In genomic region chr7:1647961-1648631, GRCh38 we compare ENCODE assay signal across 15 cellular contexts. TPM values are rescaled to one million over a fixed set of nuclear protein-coding genes. Genes with fewer than 3 reads are reported as not detected.
A peak's percentile ranks its signal among the peaks of the same experiment; 100 is the strongest.
DNase-seq lines count a peak whose midpoint lies in the region; ATAC-seq, FAIRE-seq and TF ChIP-seq lines count a peak whose summit lies in the region.
"Had no signal": no experiment of that assay in that cellular context is flagged by ENCODE, and none has a peak within 500 bp of the region (broad histone marks: within the 10 kb centered on the region; RNA-seq: fewer than 3 reads in every experiment).

No MANE protein-coding gene starts in this region.

- no peak for TF ChIP-seq POLR2A in right lobe of liver (IDR thresholded peaks at IDR 0.05)

- no peaks in the 10 kb centered on the region for H3K9me3 Mint-ChIP-seq in endodermal cell
- H3K9me3 Mint-ChIP-seq: neural progenitor cell; stimulated activated naive B cell treated with anti-CD40 and anti-IgM and Interleukin-4, amounts not matched to agents 10 μg/mL and 1 μg/mL and 100 μg/mL, for 72 hours had no signal

- H3K4me3 ChIP-seq in endodermal cell (ENCODE audit: low read length), result no peak overlapping the region
- no peak overlapping the region for H3K4me3 ChIP-seq in right lobe of liver
- H3K4me3 ChIP-seq in aorta (ENCODE audit: low read length in 2 of 2), result no peak overlapping the region
- H3K4me3 ChIP-seq: neural progenitor cell had no signal

- no peaks in the 10 kb centered on the region for H3K4me1 Mint-ChIP-seq in endodermal cell
- H3K4me1 Mint-ChIP-seq: activated CD8-positive, alpha-beta memory T cell treated with anti-CD3 and anti-CD28 coated beads, Interleukin-2, amount 10 ng/mL, durations not matched to agents 7 days and 5 days had no signal

- H3K36me3 ChIP-seq in endodermal cell (ENCODE audit: control insufficient read depth, insufficient read depth, low read length) (no peaks in the 10 kb centered on the region), right lobe of liver (no peaks in the 10 kb centered on the region), aorta (ENCODE audit: control insufficient read depth in 1 of 2, insufficient read depth in 2 of 2, low read length in 1 of 2) (no peaks in the 10 kb centered on the region)
- H3K36me3 ChIP-seq: neural progenitor cell had no signal

- H3K27ac ChIP-seq in endodermal cell (ENCODE audit: low read depth, low read length), result peak overlapping the region; percentile 73
- H3K27ac ChIP-seq in right lobe of liver, result no peak overlapping the region
- no peak overlapping the region for H3K27ac ChIP-seq in aorta (ENCODE audit: low read depth in 1 of 2, low read length in 2 of 2)
- H3K27ac ChIP-seq: neural progenitor cell had no signal

- no peak for FAIRE-seq in RCC 7860 (lab: Jason Lieb, UNC)

- intact Hi-C loops in right lobe of liver (cut with DNase I), result no loop called here
- intact Hi-C loops in aorta (cut with DNase I), result no loop called here

- H3K27ac Mint-ChIP-seq in endodermal cell, result no peak overlapping the region
- H3K27ac Mint-ChIP-seq: activated CD8-positive, alpha-beta memory T cell treated with anti-CD3 and anti-CD28 coated beads, Interleukin-2, amount 10 ng/mL, durations not matched to agents 7 days and 5 days; neural progenitor cell; stimulated activated naive B cell treated with anti-CD40 and anti-IgM and Interleukin-4, amounts not matched to agents 10 μg/mL and 1 μg/mL and 100 μg/mL, for 72 hours had no signal

- WGBS in endodermal cell (ENCODE audit: insufficient coverage in 1 of 2, insufficient read length in 1 of 2), 2 experiments, result 84 to 90% methylated on average over 22 to 31 of the region's 31 CpGs
- WGBS in right lobe of liver (ENCODE audit: insufficient coverage, low coverage, low lambda C conversion rate, missing lambda C conversion rate), result 57% methylated on average over 9 of the region's 31 CpGs
- 3 to 5% methylated on average over 31 of the region's 31 CpGs for WGBS in aorta, 2 donors

- no peaks in the 10 kb centered on the region for H3K36me3 Mint-ChIP-seq in endodermal cell (ENCODE audit: low read depth)
- H3K36me3 Mint-ChIP-seq: activated CD8-positive, alpha-beta memory T cell treated with anti-CD3 and anti-CD28 coated beads, Interleukin-2, amount 10 ng/mL, durations not matched to agents 7 days and 5 days; neural progenitor cell; stimulated activated naive B cell treated with anti-CD40 and anti-IgM and Interleukin-4, amounts not matched to agents 10 μg/mL and 1 μg/mL and 100 μg/mL, for 72 hours had no signal

- H3K4me1 ChIP-seq in endodermal cell (ENCODE audit: control insufficient read depth, insufficient read depth, low read length) (no peaks in the 10 kb centered on the region), right lobe of liver (no peaks in the 10 kb centered on the region), aorta (ENCODE audit: control insufficient read depth in 1 of 2, insufficient read depth in 2 of 2, low read length in 2 of 2) (no peaks in the 10 kb centered on the region)
- H3K4me1 ChIP-seq: neural progenitor cell had no signal

- no peaks in the 10 kb centered on the region for H3K27me3 Mint-ChIP-seq in endodermal cell (ENCODE audit: insufficient read depth)

- no peak overlapping the region for H3K9ac ChIP-seq in endodermal cell (ENCODE audit: extremely low read depth, low read length, poor library complexity, severe bottlenecking)
- H3K9ac ChIP-seq: neural progenitor cell had no signal

- H3K27me3 ChIP-seq in endodermal cell (ENCODE audit: control insufficient read depth, insufficient read depth, low read length, poor library complexity, severe bottlenecking), result no peaks in the 10 kb centered on the region
- no peaks in the 10 kb centered on the region for H3K27me3 ChIP-seq in right lobe of liver
- H3K27me3 ChIP-seq in aorta (ENCODE audit: control insufficient read depth in 1 of 2, insufficient read depth in 2 of 2, low read length in 1 of 2), result no peaks in the 10 kb centered on the region
- H3K27me3 ChIP-seq: neural progenitor cell had no signal

- no peak overlapping the region for H3K4me3 Mint-ChIP-seq in endodermal cell
- H3K4me3 Mint-ChIP-seq: activated CD8-positive, alpha-beta memory T cell treated with anti-CD3 and anti-CD28 coated beads, Interleukin-2, amount 10 ng/mL, durations not matched to agents 7 days and 5 days; stimulated activated naive B cell treated with anti-CD40 and anti-IgM and Interleukin-4, amounts not matched to agents 10 μg/mL and 1 μg/mL and 100 μg/mL, for 72 hours had no signal

- ATAC-seq in right lobe of liver, result peak; percentile 8 to 38 (median 28)
- ATAC-seq in aorta (ENCODE audit: low FRiP score), result peak; percentile 75
- ATAC-seq in GM18870 (IDR thresholded peaks at IDR 0.05; ENCODE audit: unreplicated experiment), result no peak
- ATAC-seq: activated CD8-positive, alpha-beta memory T cell treated with anti-CD3 and anti-CD28 coated beads, Interleukin-2, amount 10 ng/mL, durations not matched to agents 7 days and 5 days had no signal

- DNase-seq in NCI-H2171 treated with DMSO at 0.1 percent for 48 hours (lab: John Stamatoyannopoulos, UW) (peak; percentile 26), NCI-H2171 (lab: John Stamatoyannopoulos, UW) (no peak), endodermal cell (peak; percentile 72), right lobe of liver (peak in 2 of 3 donors; percentile 40 to 52), aorta (peak in 1 of 2 donors; percentile 76), RCC 7860 (ENCODE audit: low spot score) (no peak)
- DNase-seq in activated CD4-positive, alpha-beta T cell treated with anti-CD3 and anti-CD28 coated beads, Interleukin-2, amount 50 U/mL, for 1 hour, result no peak
- DNase-seq: activated CD8-positive, alpha-beta memory T cell treated with anti-CD3 and anti-CD28 coated beads, Interleukin-2, amount 10 ng/mL, durations not matched to agents 7 days and 5 days; NCI-H1048; NK-92 treated with Interleukin-12 subunit alpha and Interleukin-12 subunit beta, amount 100 ng/mL, for 24 hours; stimulated activated CD4-positive, alpha-beta T cell treated with anti-CD3 and anti-CD28 coated beads, Interleukin-2, amount 100 ng/mL, for 24 hours; stimulated activated naive B cell treated with anti-CD40 and anti-IgM and Interleukin-4, amounts not matched to agents 10 μg/mL and 1 μg/mL and 100 μg/mL, for 72 hours; T-helper 2 cell had no signal

- H3K9me3 ChIP-seq in endodermal cell (ENCODE audit: control insufficient read depth, low read length) (no peaks in the 10 kb centered on the region), right lobe of liver (no peaks in the 10 kb centered on the region), aorta (ENCODE audit: control insufficient read depth, low read length) (no peaks in the 10 kb centered on the region)

- TF ChIP-seq CTCF in endodermal cell (conservative IDR thresholded peaks at IDR 0.05), result no peak
- no peak for TF ChIP-seq CTCF in right lobe of liver (IDR thresholded peaks at IDR 0.05)

RNA-seq across cellular contexts. Expression of gene ELFN1, which starts 22.0 kb away (rescaled TPM):
- total RNA-seq in endodermal cell (1 to 10 TPM; 2.1 to 5.0 TPM), right lobe of liver (10 to 100 TPM in 1 of 6 experiments, 1 to 10 TPM in 5; 5.4 to 13.0 (median 7.5) TPM), aorta (1 to 10 TPM; 1.2 to 4.8 TPM)
- polyA plus RNA-seq in endodermal cell (2013, experiment 1 of 2), result 13.6 TPM
- 12.4 TPM for polyA plus RNA-seq in endodermal cell (2013, experiment 2 of 2)
- under 1 TPM in 1 of 2 donors, not detected in 1; 0.13 TPM for polyA plus RNA-seq in aorta
- total RNA-seq: activated CD8-positive, alpha-beta memory T cell treated with anti-CD3 and anti-CD28 coated beads, Interleukin-2, amount 10 ng/mL, durations not matched to agents 7 days and 5 days had no signal

Comparison
In these comparisons a context has a peak if more than half of its experiments do, and no peak if none do; other contexts are left out.
1. DNase-seq: peak in NCI-H2171 treated with DMSO at 0.1 percent for 48 hours (single experiment), endodermal cell (single experiment) and right lobe of liver (2 of 3); none in NCI-H2171 (single experiment), RCC 7860 (single experiment) and activated CD4-positive, alpha-beta T cell treated with anti-CD3 and anti-CD28 coated beads, Interleukin-2, amount 50 U/mL, for 1 hour (single experiment).